In the genomic region with DNA sequence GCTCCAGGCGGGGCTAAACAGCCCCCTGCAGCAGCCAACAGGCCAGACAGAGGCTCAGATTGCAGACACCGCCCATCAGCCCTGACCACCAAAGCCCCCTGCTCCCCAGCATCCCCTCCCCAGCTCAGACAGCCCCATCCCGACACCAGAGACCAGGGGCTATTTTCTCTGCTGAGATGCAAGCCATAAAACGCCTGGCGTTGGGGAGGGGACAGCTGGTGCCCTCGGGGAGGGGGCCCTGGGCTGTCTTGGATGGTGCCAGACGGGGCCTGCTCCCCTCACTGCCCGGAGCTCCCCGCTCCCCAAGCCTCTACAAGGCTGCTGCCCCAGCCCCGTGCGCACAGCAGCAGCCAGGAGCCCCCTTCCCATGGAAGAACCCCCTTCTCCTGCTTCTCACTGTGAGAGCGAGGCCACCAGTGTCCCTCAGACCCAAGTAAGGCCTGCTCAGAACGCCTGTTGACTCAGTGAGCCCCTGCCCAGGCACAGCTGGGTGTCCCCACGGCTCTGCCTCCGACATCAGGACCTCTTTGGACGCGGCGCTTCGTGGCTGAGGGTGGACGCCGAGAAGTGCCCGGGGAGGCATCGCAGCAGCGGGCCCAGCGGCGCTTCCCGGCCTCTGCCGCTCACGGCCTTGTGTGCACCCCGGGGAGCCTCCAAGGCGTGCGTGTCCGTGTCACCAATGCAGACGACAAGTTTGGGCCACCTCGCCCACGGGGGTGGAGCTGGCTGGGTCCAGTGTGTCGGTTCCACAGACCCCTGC, we compare ENCODE assay signal across 7 cellular contexts. TPM values are rescaled to one million over a fixed set of nuclear protein-coding genes. Genes with fewer than 3 reads are reported as not detected.
DNase-seq lines count a peak whose midpoint lies in the region; ATAC-seq, FAIRE-seq and TF ChIP-seq lines count a peak whose summit lies in the region.

No MANE protein-coding gene starts in this region.

- H3K36me3 ChIP-seq in HUES64 (ENCODE audit: insufficient read depth, low read length) = no peaks in the 10 kb centered on the region
- H3K36me3 ChIP-seq in H1 (ENCODE audit: control insufficient read depth in 2 of 4, insufficient read depth in 4 of 4, low read length in 3 of 4) = no peaks in the 10 kb centered on the region
- peaks cover 0 to 23% (median 0%) of the 10 kb centered on the region in 6 donors for H3K36me3 ChIP-seq in spleen

- H3K14ac ChIP-seq in H1 (ENCODE audit: insufficient read length) = no peak overlapping the region

- WGBS in HUES64 = 46% methylated on average over 37 of the region's 37 CpGs
- 65% methylated on average over 33 of the region's 37 CpGs; no CpG with 5 or more reads in 1 of the 2 experiments for WGBS in H1 (ENCODE audit: extremely low coverage in 1 of 2, insufficient coverage in 1 of 2, insufficient read length in 1 of 2, insufficient replicate concordance in 2 of 2, low coverage in 1 of 2, low lambda C conversion rate in 2 of 2, missing lambda C conversion rate in 1 of 2), 2 experiments
- 66 to 71% (median 68%) methylated on average over 20 to 37 of the region's 37 CpGs for WGBS in spleen, 5 donors

- no peak overlapping the region for H3K4ac ChIP-seq in H1 (replicated peaks; ENCODE audit: insufficient read length, low read depth, low read length)

- H4K20me1 ChIP-seq in H1 (replicated peaks in 1 of 2; ENCODE audit: control insufficient read depth in 1 of 2, insufficient read depth in 2 of 2, low read length in 2 of 2) = peaks cover 0 to 3% of the 10 kb centered on the region in 2 experiments

- peak overlapping the region; percentile 4 to 64 for H3K4me2 ChIP-seq in H1 (ENCODE audit: insufficient read depth in 1 of 2, low read depth in 2 of 2, low read length in 2 of 2)

- H3K18ac ChIP-seq in H1 (ENCODE audit: extremely low read depth, low read length) = no peak overlapping the region; the same call in 1 of the 2 replicates

- peak overlapping the region; percentile 90; the same call in 1 of the 2 replicates for H2BK20ac ChIP-seq in H1 (ENCODE audit: low read length)

- H2AK5ac ChIP-seq in H1 (ENCODE audit: low read depth, low read length) = no peak overlapping the region

- H2BK120ac ChIP-seq in H1 (replicated peaks; ENCODE audit: low read depth, low read length) = no peak overlapping the region

- H2AFZ ChIP-seq in H1 (ENCODE audit: low read length) = no peak overlapping the region

- H3K56ac ChIP-seq in H1 (replicated peaks; ENCODE audit: insufficient read length, low read depth, low read length) = no peak overlapping the region

- H3K9me3 ChIP-seq in HUES64 (ENCODE audit: insufficient read depth, low read depth, low read length) = no peaks in the 10 kb centered on the region
- no peaks in the 10 kb centered on the region for H3K9me3 ChIP-seq in H1 (ENCODE audit: insufficient read depth in 2 of 2, low read depth in 1 of 2, low read length in 1 of 2)
- no peaks in the 10 kb centered on the region for H3K9me3 ChIP-seq in spleen

- no peak overlapping the region for H3K23ac ChIP-seq in H1 (ENCODE audit: insufficient read length)

- no peaks in the 10 kb centered on the region for H3K79me1 ChIP-seq in H1 (ENCODE audit: low read depth, low read length)

- TF ChIP-seq EP300 in H1 (IDR thresholded peaks at IDR 0.05; ENCODE audit: borderline replicate concordance in 1 of 2, low read depth in 2 of 2, low read length in 2 of 2) = no peak

- TF ChIP-seq POLR2A in H1 (IDR thresholded peaks at IDR 0.05; ENCODE audit: control extremely low read depth in 1 of 2, low read depth in 2 of 2, low read length in 2 of 2) (no peak), spleen (IDR thresholded peaks at IDR 0.05) (no peak)

- H3K4me3 ChIP-seq in HUES64 (ENCODE audit: low read length) = peak overlapping the region; percentile 45
- H3K4me3 ChIP-seq in H1 (ENCODE audit: extremely low read depth in 1 of 4, insufficient read depth in 2 of 4, low read depth in 3 of 4, low read length in 4 of 4) = peak overlapping the region in 3 of 4 experiments; percentile 24 to 49 (median 26); a peak in 4 of 8 replicates
- peak overlapping the region in 7 of 8 donors; percentile 24 to 57 (median 35) for H3K4me3 ChIP-seq in spleen

- TF ChIP-seq RAD21 in H1 (IDR thresholded peaks at IDR 0.05 in 1 of 2, conservative IDR thresholded peaks at IDR 0.05 in 1 of 2; ENCODE audit: low read depth in 2 of 2, low read length in 2 of 2) = no peak

- peak overlapping the region; percentile 65 for H4K91ac ChIP-seq in H1 (replicated peaks; ENCODE audit: insufficient read length, low read length)

- peak overlapping the region; percentile 68; the same call in 1 of the 2 replicates for H4K8ac ChIP-seq in H1 (ENCODE audit: extremely low read depth, insufficient read depth, low read length)

- CTCF ChIA-PET in H1 (lab: Charles Lee; ENCODE audit: partially characterized antibody) = interaction anchor here (0.6 to 6.3 kb wide), 15 partner anchors 9 to 391 kb away, joined by 3 to 36 read pairs (median 4); a partner anchor contains a TSS

- FAIRE-seq in H1 (lab: Jason Lieb, UNC) = no peak

- no peaks in the 10 kb centered on the region; the same call in 1 of the 2 replicates for H3K23me2 ChIP-seq in H1 (ENCODE audit: low read depth, low read length)

- ATAC-seq in GM21825 (IDR thresholded peaks at IDR 0.05; ENCODE audit: unreplicated experiment) = peak; percentile 10
- no peak for ATAC-seq in GM21717 (IDR thresholded peaks at IDR 0.05; ENCODE audit: unreplicated experiment)

- H2BK15ac ChIP-seq in H1 (ENCODE audit: low read length) = no peak overlapping the region

- no peak overlapping the region for H4K5ac ChIP-seq in H1 (ENCODE audit: insufficient read length, low read depth, low read length)

- DNase-seq in H1 (ENCODE audit: low read depth in 1 of 2, low spot score in 2 of 2) (no peak), spleen (no peak)
- DNase-seq in activated CD8-positive, alpha-beta memory T cell treated with anti-CD3 and anti-CD28 coated beads, Interleukin-2, amount 50 U/mL, for 48 hours = no peak
- DNase-seq in stimulated activated CD4-positive, alpha-beta T cell treated with anti-CD3 and anti-CD28 coated beads, Interleukin-4, amount 100 ng/mL, for 1 hour = no peak

- peak overlapping the region; percentile 80; the same call in 1 of the 2 replicates for H2BK12ac ChIP-seq in H1 (ENCODE audit: low read depth, low read length)

- H2BK5ac ChIP-seq in H1 (ENCODE audit: low read depth, low read length) = no peak overlapping the region; the same call in 1 of the 2 replicates

- intact Hi-C loops in spleen (cut with DNase I; ENCODE audit: low total_unique reads) = loop anchor here (10.0 kb wide), 1 partner anchor 46 kb away; a partner anchor contains a TSS

- no peak overlapping the region for H3K27ac ChIP-seq in HUES64 (ENCODE audit: low read depth, low read length)
- H3K27ac ChIP-seq in H1 (ENCODE audit: low read depth, low read length) = no peak overlapping the region
- peak overlapping the region in 4 of 8 donors; percentile 4 to 30 (median 24) for H3K27ac ChIP-seq in spleen

- H3K9ac ChIP-seq in HUES64 (ENCODE audit: low read depth, low read length) (no peak overlapping the region), H1 (replicated peaks in 1 of 4; ENCODE audit: extremely low read depth in 1 of 4, low read depth in 3 of 4, low read length in 3 of 4) (no peak overlapping the region)

- H3K4me1 ChIP-seq in HUES64 (ENCODE audit: insufficient read depth, low read length) = no peaks in the 10 kb centered on the region
- H3K4me1 ChIP-seq in H1 (replicated peaks in 1 of 4; ENCODE audit: control insufficient read depth in 3 of 4, insufficient read depth in 4 of 4, low read length in 3 of 4) = peaks cover 0 to 12% (median 2%) of the 10 kb centered on the region in 4 experiments; a peak in 3 of 7 replicates
- peaks cover 21 to 64% (median 29%) of the 10 kb centered on the region in 6 donors for H3K4me1 ChIP-seq in spleen

- no peaks in the 10 kb centered on the region for H3K79me2 ChIP-seq in H1 (ENCODE audit: control insufficient read depth in 1 of 2, insufficient read depth in 2 of 2, low read length in 2 of 2)

- POLR2A ChIA-PET in H1 (lab: Charles Lee; ENCODE audit: partially characterized antibody) = interaction anchor here (0.9 to 1.3 kb wide), 3 partner anchors 13 to 74 kb away, joined by 3 read pairs; no protein-coding TSS in a partner anchor

- H3K27me3 ChIP-seq in HUES64 (ENCODE audit: insufficient read depth, low read length) (peaks cover 42% of the 10 kb centered on the region), H1 (replicated peaks in 1 of 4; ENCODE audit: control insufficient read depth in 3 of 4, extremely low read depth in 1 of 4, insufficient read depth in 3 of 4, low read length in 3 of 4) (peaks cover 0 to 12% (median 9%) of the 10 kb centered on the region in 4 experiments; a peak in 4 of 7 replicates), spleen (replicated peaks in 1 of 7) (peaks cover 0 to 12% (median 0%) of the 10 kb centered on the region in 7 donors)

- TF ChIP-seq CTCF in H1 (IDR thresholded peaks at IDR 0.05; ENCODE audit: control extremely low read depth in 1 of 3, insufficient read depth in 1 of 3, low read depth in 1 of 3, low read length in 3 of 3) (no peak), spleen (IDR thresholded peaks at IDR 0.05 in 8 of 11, conservative IDR thresholded peaks at IDR 0.05 in 3 of 11) (no peak)

RNA-seq across cellular contexts. Expression of a gene that starts 32.0 kb away (rescaled TPM):
- 46.5 TPM for polyA plus RNA-seq in HUES64 (2013, experiment 1 of 2)
- 44.1 TPM for polyA plus RNA-seq in HUES64 (2013, experiment 2 of 2)
- total RNA-seq in H1 (2021; fragmentation: NEBNext Ultra II Directional; extraction: Animal tissue kit (Norgen Biotek cat#: 25700)) = 52.1 and 56.7 TPM in 2 replicates
- 74.1 and 95.0 TPM in 2 replicates for polyA plus RNA-seq in H1 (2011; rRNA removed)
- polyA plus RNA-seq in H1 (2011; cell fraction: cytosol; rRNA removed) = 73.5 TPM
- 137 TPM for polyA plus RNA-seq in H1 (2011; cell fraction: nucleus; rRNA removed)
- 42.9 to 72.1 TPM (median 69.9 TPM) in 4 replicates for polyA plus RNA-seq in H1 (2012, experiment 1 of 2)
- 52.9 TPM for polyA plus RNA-seq in H1 (2012, experiment 2 of 2)
- polyA plus RNA-seq in H1 (2013, experiment 1 of 2) = 40.9 TPM
- polyA plus RNA-seq in H1 (2013, experiment 2 of 2) = 40.1 TPM
- 17.7 and 19.3 TPM in 2 replicates for polyA minus RNA-seq in H1 (2011; rRNA and poly(A)+ RNA removed)
- 28.7 TPM for polyA minus RNA-seq in H1 (2011; cell fraction: cytosol; rRNA and poly(A)+ RNA removed)
- polyA minus RNA-seq in H1 (2011; cell fraction: nucleus; rRNA and poly(A)+ RNA removed) = 22.5 TPM
- 10 to 100 TPM; 25.4 to 39.5 (median 34.4) TPM for total RNA-seq in spleen
- polyA plus RNA-seq in spleen = 10 to 100 TPM; 40.0 to 63.0 (median 53.9) TPM

RNA-seq across cellular contexts. Expression of a gene that starts 46.1 kb away (rescaled TPM):
- 1.7 TPM for polyA plus RNA-seq in HUES64 (2013, experiment 1 of 2)
- polyA plus RNA-seq in HUES64 (2013, experiment 2 of 2) = 1.6 TPM
- total RNA-seq in H1 (2021; fragmentation: NEBNext Ultra II Directional; extraction: Animal tissue kit (Norgen Biotek cat#: 25700)) = 5.4 and 5.8 TPM in 2 replicates
- 6.1 and 8.1 TPM in 2 replicates for polyA plus RNA-seq in H1 (2011; rRNA removed)
- 7.0 TPM for polyA plus RNA-seq in H1 (2011; cell fraction: cytosol; rRNA removed)
- polyA plus RNA-seq in H1 (2011; cell fraction: nucleus; rRNA removed) = 14.6 TPM
- polyA plus RNA-seq in H1 (2012, experiment 1 of 2) = 6.7 to 9.5 TPM (median 9.3 TPM) in 4 replicates
- 10.2 TPM for polyA plus RNA-seq in H1 (2012, experiment 2 of 2)
- 5.6 TPM for polyA plus RNA-seq in H1 (2013, experiment 1 of 2)
- polyA plus RNA-seq in H1 (2013, experiment 2 of 2) = 4.6 TPM
- polyA minus RNA-seq in H1 (2011; rRNA and poly(A)+ RNA removed) = 4.6 and 6.6 TPM in 2 replicates
- polyA minus RNA-seq in H1 (2011; cell fraction: cytosol; rRNA and poly(A)+ RNA removed) = 6.6 TPM
- 6.3 TPM for polyA minus RNA-seq in H1 (2011; cell fraction: nucleus; rRNA and poly(A)+ RNA removed)
- 10 to 100 TPM; 18.1 to 35.4 (median 25.7) TPM for total RNA-seq in spleen
- 10 to 100 TPM in 2 of 3 donors, 1 to 10 TPM in 1; 8.7 to 38.6 (median 12.8) TPM for polyA plus RNA-seq in spleen
